ENCODE assay signal across 8 cellular contexts in genomic region chr15:52790166-52790708, GRCh38. TPM values are rescaled to one million over a fixed set of nuclear protein-coding genes. Genes with fewer than 3 reads are reported as not detected.
DNase-seq lines count a peak whose midpoint lies in the region; ATAC-seq and TF ChIP-seq lines count a peak whose summit lies in the region.

TSS of gene ONECUT1 (minus strand) at chr15:52790336. CDS start at chr15:52789884, 452 bp downstream.

- peak within 1 kb of the TSS; percentile 23; the same call in 1 of the 2 replicates for H3K27ac ChIP-seq in VCaP
- no peak within 1 kb of the TSS for H3K27ac ChIP-seq in ectodermal cell (ENCODE audit: insufficient read depth, low read depth, low read length, poor library complexity, severe bottlenecking)
- H3K27ac ChIP-seq in mesodermal cell (ENCODE audit: low read depth, low read length, severe bottlenecking), result no peak within 1 kb of the TSS

- 0% methylated on average over 65 of the region's 65 CpGs for WGBS in ectodermal cell, 2 experiments
- 0% methylated on average over 17 to 59 of the region's 65 CpGs for WGBS in mesodermal cell (ENCODE audit: insufficient coverage in 2 of 2), 2 experiments

- peak within 1 kb of the TSS; percentile 39 for H3K4me3 ChIP-seq in ectodermal cell (ENCODE audit: insufficient read depth, low read depth, low read length)
- H3K4me3 ChIP-seq in mesodermal cell (ENCODE audit: extremely low read depth, insufficient read depth, low read length, poor library complexity, severe bottlenecking), result peak within 1 kb of the TSS; percentile 50

- peak; percentile 48 for ATAC-seq in HG02571 (IDR thresholded peaks at IDR 0.05; ENCODE audit: unreplicated experiment)
- no peak for ATAC-seq in stimulated activated naive CD8-positive, alpha-beta T cell treated with anti-CD3 and anti-CD28 coated beads, Interleukin-15, Interleukin-2, amounts not matched to agents 100 U/mL and 50 U/mL, for 24 hours

- H3K27me3 ChIP-seq in ectodermal cell (ENCODE audit: control insufficient read depth, insufficient read depth, low read length, poor library complexity, severe bottlenecking), result peaks cover 100% of the 10 kb centered on the region

- DNase-seq in SIG-M5 treated with dmso at 0.1 percent for 504 hours (lab: John Stamatoyannopoulos, UW; ENCODE audit: unreplicated experiment) (peak; percentile 16), SIG-M5 (lab: John Stamatoyannopoulos, UW) (no peak), NCI-H1105 (lab: John Stamatoyannopoulos, UW) (peak; percentile 34)
- peak; percentile 67 for DNase-seq in stimulated activated naive CD8-positive, alpha-beta T cell treated with anti-CD3 and anti-CD28 coated beads, Interleukin-15, Interleukin-2, amounts not matched to agents 100 U/mL and 50 U/mL, for 24 hours

- H3K9me3 ChIP-seq in ectodermal cell (ENCODE audit: control insufficient read depth, low read length) (no peaks in the 10 kb centered on the region), mesodermal cell (ENCODE audit: control insufficient read depth, low read length) (no peaks in the 10 kb centered on the region)

- no peak for TF ChIP-seq CTCF in VCaP (conservative IDR thresholded peaks at IDR 0.05)

- H3K36me3 ChIP-seq in ectodermal cell (ENCODE audit: control insufficient read depth, insufficient read depth, low read length), result no peaks in the 10 kb centered on the region
- H3K36me3 ChIP-seq in mesodermal cell (ENCODE audit: control insufficient read depth, insufficient read depth, low read length), result no peaks in the 10 kb centered on the region

- H3K4me1 ChIP-seq in ectodermal cell (ENCODE audit: control insufficient read depth, insufficient read depth, low read length) (peaks cover 42% of the 10 kb centered on the region), mesodermal cell (ENCODE audit: control insufficient read depth, insufficient read depth, low read length, poor library complexity, severe bottlenecking) (peaks cover 12% of the 10 kb centered on the region)

RNA-seq across cellular contexts. Expression of gene ONECUT1, which starts in this region (rescaled TPM):
- 1.7 TPM for polyA plus RNA-seq in ectodermal cell (2013, experiment 1 of 4)
- polyA plus RNA-seq in ectodermal cell (2013, experiment 2 of 4), result 1.9 TPM
- 4.2 TPM for polyA plus RNA-seq in ectodermal cell (2013, experiment 3 of 4)
- polyA plus RNA-seq in ectodermal cell (2013, experiment 4 of 4), result 2.4 TPM
- 1.8 TPM for polyA plus RNA-seq in mesodermal cell (2013, experiment 1 of 2)
- polyA plus RNA-seq in mesodermal cell (2013, experiment 2 of 2), result 0.61 TPM
